In the genomic region with DNA sequence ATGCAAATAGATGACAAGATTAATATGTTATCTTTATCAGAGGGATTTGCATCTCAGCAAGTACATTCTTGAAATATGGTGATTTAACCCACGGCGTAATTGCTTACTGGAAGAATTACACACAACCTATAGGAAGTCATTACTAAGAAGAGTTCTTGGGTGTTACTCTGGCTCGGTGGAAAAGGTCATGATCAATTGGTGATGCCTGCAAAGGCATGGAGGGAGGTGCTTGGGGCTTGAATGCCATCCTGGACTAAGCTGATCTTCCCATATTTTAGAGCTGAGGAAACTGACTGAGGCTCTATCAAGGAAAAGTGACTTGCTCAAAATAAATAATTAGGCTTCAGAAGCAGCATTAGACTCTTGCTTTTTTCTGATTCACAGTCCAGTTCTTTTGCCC, we compare ENCODE assay signal across 20 cellular contexts.
A peak's percentile ranks its signal among the peaks of the same experiment; 100 is the strongest.
DNase-seq lines count a peak whose midpoint lies in the region; ATAC-seq and TF ChIP-seq lines count a peak whose summit lies in the region.
"Had no signal": no experiment of that assay in that cellular context is flagged by ENCODE, and none has a peak within 500 bp of the region (broad histone marks: within the 10 kb centered on the region; RNA-seq: fewer than 3 reads in every experiment).

No MANE protein-coding gene starts in this region.

- H3K27me3 ChIP-seq in esophagus (ENCODE audit: control insufficient read depth in 1 of 2, insufficient read depth in 2 of 2, low read length in 2 of 2), result no peaks in the 10 kb centered on the region
- no peaks in the 10 kb centered on the region for H3K27me3 ChIP-seq in mucosa of rectum (ENCODE audit: control insufficient read depth in 2 of 2, insufficient read depth in 2 of 2, low read length in 2 of 2)
- H3K27me3 ChIP-seq: SJCRH30 had no signal

- H3K4me1 ChIP-seq in HEK293 (ENCODE audit: control insufficient read depth, insufficient read depth, low read length) (peaks cover 2% of the 10 kb centered on the region; the same call in 1 of the 2 replicates), esophagus (ENCODE audit: control insufficient read depth in 2 of 2, insufficient read depth in 2 of 2, low read length in 1 of 2) (peaks cover 3 to 12% of the 10 kb centered on the region in 2 donors), mucosa of rectum (ENCODE audit: control insufficient read depth in 2 of 2, insufficient read depth in 2 of 2, low read length in 2 of 2) (peaks cover 15 to 19% of the 10 kb centered on the region in 2 donors)

- 51 to 62% methylated on average over 3 of the region's 3 CpGs for WGBS in esophagus, 2 donors

- H3K4me3 ChIP-seq in HEK293 (ENCODE audit: low read depth, low read length), result no peak overlapping the region
- no peak overlapping the region for H3K4me3 ChIP-seq in esophagus (ENCODE audit: low read depth in 1 of 2, low read length in 2 of 2)
- no peak overlapping the region for H3K4me3 ChIP-seq in mucosa of rectum (ENCODE audit: low read length in 2 of 2)
- H3K4me3 ChIP-seq: A549, GM12878, GM23338, PC-9, SJCRH30 had no signal

- no peaks in the 10 kb centered on the region for H3K9me3 ChIP-seq in HEK293 (ENCODE audit: control insufficient read depth, insufficient read depth, low read depth, low read length)
- H3K9me3 ChIP-seq in esophagus (ENCODE audit: control insufficient read depth in 2 of 2, insufficient read depth in 1 of 2, low read depth in 1 of 2, low read length in 1 of 2), result no peaks in the 10 kb centered on the region
- H3K9me3 ChIP-seq in mucosa of rectum (ENCODE audit: control insufficient read depth in 2 of 2, low read length in 2 of 2), result no peaks in the 10 kb centered on the region
- H3K9me3 ChIP-seq: A549, SJCRH30 had no signal

- ATAC-seq in GM19351 (IDR thresholded peaks at IDR 0.05; ENCODE audit: unreplicated experiment) (no peak), GM19395 (IDR thresholded peaks at IDR 0.05; ENCODE audit: unreplicated experiment) (no peak)
- ATAC-seq: A549, GM12878, GM23338 had no signal

- no peaks in the 10 kb centered on the region for H3K36me3 ChIP-seq in HEK293 (ENCODE audit: control insufficient read depth in 2 of 2, insufficient read depth in 1 of 2, low read length in 2 of 2)
- no peaks in the 10 kb centered on the region for H3K36me3 ChIP-seq in esophagus (ENCODE audit: control insufficient read depth in 2 of 2, insufficient read depth in 2 of 2, low read length in 1 of 2)
- H3K36me3 ChIP-seq in mucosa of rectum (ENCODE audit: control insufficient read depth in 2 of 2, insufficient read depth in 2 of 2, low read length in 2 of 2), result no peaks in the 10 kb centered on the region
- H3K36me3 ChIP-seq: SJCRH30 had no signal

- TF ChIP-seq CTCF in HEK293 (tag by site-specific recombination; IDR thresholded peaks at IDR 0.05), result no peak

- H3K27ac ChIP-seq in HEK293 (ENCODE audit: extremely low read depth, low read depth, low read length) (no peak overlapping the region), esophagus (ENCODE audit: low read depth in 2 of 2, low read length in 1 of 2) (peak overlapping the region; percentile 57 to 71), mucosa of rectum (ENCODE audit: low read depth in 2 of 2, low read length in 2 of 2) (peak overlapping the region; percentile 78 to 94)
- H3K27ac ChIP-seq: A549, PC-9 had no signal

- POLR2A ChIA-PET in HEK293 (lab: Yijun Ruan, JAX), result no interaction called here

- H3K9ac ChIP-seq in mucosa of rectum (ENCODE audit: low read depth in 1 of 2, low read length in 2 of 2), result no peak overlapping the region

- CTCF ChIA-PET in HEK293 (lab: Yijun Ruan, JAX), result no interaction called here

- DNase-seq in NCI-H526 treated with DMSO at 0.1 percent for 48 hours (lab: John Stamatoyannopoulos, UW), result peak; percentile 25
- DNase-seq in activated CD4-positive, CD25-positive, alpha-beta regulatory T cell (lab: John Stamatoyannopoulos, UW), result no peak
- DNase-seq: CD4-positive, alpha-beta T cell; HCEC 1CT; IMR-90; MV-4-11; NCI-H1417; NCI-H187; NCI-H2107; NCI-H510A treated with DMSO at 0.1 percent for 48 hours; PC-9; SJCRH30 had no signal

TF ChIP-seq in HEK293, 187 proteins besides CTCF, POLR2A, EP300 and RAD21:
- TF ChIP-seq, protein P1, sequence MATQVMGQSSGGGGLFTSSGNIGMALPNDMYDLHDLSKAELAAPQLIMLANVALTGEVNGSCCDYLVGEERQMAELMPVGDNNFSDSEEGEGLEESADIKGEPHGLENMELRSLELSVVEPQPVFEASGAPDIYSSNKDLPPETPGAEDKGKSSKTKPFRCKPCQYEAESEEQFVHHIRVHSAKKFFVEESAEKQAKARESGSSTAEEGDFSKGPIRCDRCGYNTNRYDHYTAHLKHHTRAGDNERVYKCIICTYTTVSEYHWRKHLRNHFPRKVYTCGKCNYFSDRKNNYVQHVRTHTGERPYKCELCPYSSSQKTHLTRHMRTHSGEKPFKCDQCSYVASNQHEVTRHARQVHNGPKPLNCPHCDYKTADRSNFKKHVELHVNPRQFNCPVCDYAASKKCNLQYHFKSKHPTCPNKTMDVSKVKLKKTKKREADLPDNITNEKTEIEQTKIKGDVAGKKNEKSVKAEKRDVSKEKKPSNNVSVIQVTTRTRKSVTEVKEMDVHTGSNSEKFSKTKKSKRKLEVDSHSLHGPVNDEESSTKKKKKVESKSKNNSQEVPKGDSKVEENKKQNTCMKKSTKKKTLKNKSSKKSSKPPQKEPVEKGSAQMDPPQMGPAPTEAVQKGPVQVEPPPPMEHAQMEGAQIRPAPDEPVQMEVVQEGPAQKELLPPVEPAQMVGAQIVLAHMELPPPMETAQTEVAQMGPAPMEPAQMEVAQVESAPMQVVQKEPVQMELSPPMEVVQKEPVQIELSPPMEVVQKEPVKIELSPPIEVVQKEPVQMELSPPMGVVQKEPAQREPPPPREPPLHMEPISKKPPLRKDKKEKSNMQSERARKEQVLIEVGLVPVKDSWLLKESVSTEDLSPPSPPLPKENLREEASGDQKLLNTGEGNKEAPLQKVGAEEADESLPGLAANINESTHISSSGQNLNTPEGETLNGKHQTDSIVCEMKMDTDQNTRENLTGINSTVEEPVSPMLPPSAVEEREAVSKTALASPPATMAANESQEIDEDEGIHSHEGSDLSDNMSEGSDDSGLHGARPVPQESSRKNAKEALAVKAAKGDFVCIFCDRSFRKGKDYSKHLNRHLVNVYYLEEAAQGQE (tag by site-specific recombination; IDR thresholded peaks at IDR 0.05), result no peak
- TF ChIP-seq ZNF148 (tag by site-specific recombination; IDR thresholded peaks at IDR 0.05; ENCODE audit: borderline replicate concordance) (no peak), ZNF23 (tag by site-specific recombination; IDR thresholded peaks at IDR 0.05; ENCODE audit: borderline replicate concordance) (peak; percentile 68; the same call in 1 of the 2 replicates)
TF ChIP-seq in HEK293: peak in this region for 1.
